Comparison of ENCODE assay signal across 17 cellular contexts in the genomic region with DNA sequence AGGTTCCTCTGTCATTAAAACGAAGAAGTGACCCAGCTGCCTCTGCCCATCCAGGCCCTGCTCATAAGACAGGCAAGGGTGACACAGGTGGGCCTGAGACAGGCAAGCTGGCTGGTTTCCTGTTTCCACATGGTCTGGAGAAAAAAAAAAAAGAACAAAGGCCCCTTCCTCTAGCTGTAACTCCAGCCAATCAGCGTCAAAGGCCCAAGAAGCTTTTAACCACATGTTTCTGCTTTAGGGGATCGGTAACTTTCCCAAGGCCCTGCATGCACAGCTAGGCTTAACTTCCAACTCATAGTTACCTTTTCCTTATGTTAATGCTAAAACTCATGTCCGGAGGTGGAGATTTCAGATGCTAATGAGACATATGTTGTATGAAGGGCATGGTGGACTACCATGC.
A peak's percentile ranks its signal among the peaks of the same experiment; 100 is the strongest.
DNase-seq lines count a peak whose midpoint lies in the region; ATAC-seq, FAIRE-seq and TF ChIP-seq lines count a peak whose summit lies in the region.
"Had no signal": no experiment of that assay in that cellular context is flagged by ENCODE, and none has a peak within 500 bp of the region (broad histone marks: within the 10 kb centered on the region; RNA-seq: fewer than 3 reads in every experiment).

No MANE protein-coding gene starts in this region.

- no peaks in the 10 kb centered on the region for H4K20me1 ChIP-seq in BLaER1
- peaks cover 0 to 3% of the 10 kb centered on the region in 2 experiments for H4K20me1 ChIP-seq in H1 (replicated peaks in 1 of 2; ENCODE audit: control insufficient read depth in 1 of 2, insufficient read depth in 2 of 2, low read length in 2 of 2)

- TF ChIP-seq CTCF in H1 (IDR thresholded peaks at IDR 0.05; ENCODE audit: control extremely low read depth in 1 of 3, insufficient read depth in 1 of 3, low read depth in 1 of 3, low read length in 3 of 3), result no peak

- H2BK12ac ChIP-seq in H1 (ENCODE audit: low read depth, low read length) (peak overlapping the region; percentile 10; the same call in 1 of the 2 replicates), neuronal stem cell (ENCODE audit: low read length) (no peak overlapping the region)

- DNase-seq in H1 (ENCODE audit: low read depth in 1 of 2, low spot score in 2 of 2), result no peak
- DNase-seq in neuronal stem cell (ENCODE audit: low spot score), result no peak
- no peak for DNase-seq in dermis blood vessel endothelial cell
- DNase-seq in NCI-H2196 treated with DMSO at 0.1 percent for 48 hours (lab: John Stamatoyannopoulos, UW; ENCODE audit: unreplicated experiment), result no peak
- DNase-seq: AML-193; Calu3; CD8-positive, alpha-beta T cell; DMS79 treated with DMSO at 0.1 percent for 48 hours; GF-D8; HCEC 1CT; IMR-90; KBM-7 had no signal

- H4K91ac ChIP-seq in H1 (replicated peaks; ENCODE audit: insufficient read length, low read length) (peak overlapping the region; percentile 82), neuronal stem cell (ENCODE audit: low read depth, low read length, poor library complexity) (no peak overlapping the region)

- peaks cover 16% of the 10 kb centered on the region for H3K9me3 ChIP-seq in BLaER1
- H3K9me3 ChIP-seq in HUES64 (ENCODE audit: insufficient read depth, low read depth, low read length), result no peaks in the 10 kb centered on the region
- H3K9me3 ChIP-seq in H1 (ENCODE audit: insufficient read depth in 2 of 2, low read depth in 1 of 2, low read length in 1 of 2), result no peaks in the 10 kb centered on the region; a peak in 1 of 4 replicates
- H3K9me3 ChIP-seq in neuronal stem cell (replicated peaks in 1 of 2; ENCODE audit: control insufficient read depth in 2 of 2, insufficient read depth in 1 of 2, low read depth in 1 of 2, low read length in 2 of 2), result no peaks in the 10 kb centered on the region
- H3K9me3 ChIP-seq: A549 had no signal

- H3K9ac ChIP-seq in BLaER1 (no peak overlapping the region), HUES64 (ENCODE audit: low read depth, low read length) (no peak overlapping the region), H1 (replicated peaks in 1 of 4; ENCODE audit: extremely low read depth in 1 of 4, low read depth in 3 of 4, low read length in 3 of 4) (no peak overlapping the region), neuronal stem cell (ENCODE audit: low read depth, low read length, poor library complexity) (no peak overlapping the region)

- H2AK5ac ChIP-seq in H1 (ENCODE audit: low read depth, low read length) (peak overlapping the region; percentile 95; the same call in 1 of the 2 replicates), neuronal stem cell (ENCODE audit: low read depth, low read length) (no peak overlapping the region)

- peaks cover 8% of the 10 kb centered on the region for H3K23me2 ChIP-seq in H1 (ENCODE audit: low read depth, low read length)

- H3K27me3 ChIP-seq in BLaER1 (no peaks in the 10 kb centered on the region), HUES64 (ENCODE audit: insufficient read depth, low read length) (peaks cover 3% of the 10 kb centered on the region; the same call in 1 of the 2 replicates), H1 (replicated peaks in 1 of 4; ENCODE audit: control insufficient read depth in 3 of 4, extremely low read depth in 1 of 4, insufficient read depth in 3 of 4, low read length in 3 of 4) (peaks cover under 1 to 30% (median 8%) of the 10 kb centered on the region in 4 experiments; a peak in 5 of 7 replicates), neuronal stem cell (ENCODE audit: control insufficient read depth in 3 of 3, insufficient read depth in 3 of 3, low read depth in 1 of 3, low read length in 3 of 3) (no peaks in the 10 kb centered on the region)

- no peaks in the 10 kb centered on the region for H3K36me3 ChIP-seq in BLaER1
- H3K36me3 ChIP-seq in HUES64 (ENCODE audit: insufficient read depth, low read length), result no peaks in the 10 kb centered on the region
- no peaks in the 10 kb centered on the region for H3K36me3 ChIP-seq in H1 (ENCODE audit: control insufficient read depth in 2 of 4, insufficient read depth in 4 of 4, low read length in 3 of 4)
- no peaks in the 10 kb centered on the region for H3K36me3 ChIP-seq in neuronal stem cell (replicated peaks in 1 of 2; ENCODE audit: control insufficient read depth in 2 of 2, insufficient read depth in 2 of 2, low read length in 2 of 2)

- ATAC-seq in GM21737 (IDR thresholded peaks at IDR 0.05; ENCODE audit: unreplicated experiment), result no peak
- ATAC-seq: CD8-positive, alpha-beta T cell had no signal

- H3K27ac ChIP-seq in BLaER1 (no peak overlapping the region), HUES64 (ENCODE audit: low read depth, low read length) (peak overlapping the region; percentile 61; the same call in 1 of the 2 replicates), H1 (ENCODE audit: low read depth, low read length) (no peak overlapping the region), neuronal stem cell (replicated peaks; ENCODE audit: low read length) (no peak overlapping the region)
- H3K27ac ChIP-seq: 22Rv1, A549 had no signal

- peak overlapping the region; percentile 9 for H2BK20ac ChIP-seq in H1 (ENCODE audit: low read length)

- H3K79me1 ChIP-seq in H1 (ENCODE audit: low read depth, low read length) (no peaks in the 10 kb centered on the region), neuronal stem cell (ENCODE audit: low read depth, low read length) (peaks cover 2% of the 10 kb centered on the region)

- TF ChIP-seq POLR2A in H1 (IDR thresholded peaks at IDR 0.05; ENCODE audit: control extremely low read depth in 1 of 2, low read depth in 2 of 2, low read length in 2 of 2), result no peak

- H3K4me3 ChIP-seq in BLaER1 (no peak overlapping the region), HUES64 (ENCODE audit: low read length) (no peak overlapping the region), H1 (ENCODE audit: extremely low read depth in 1 of 4, insufficient read depth in 2 of 4, low read depth in 3 of 4, low read length in 4 of 4) (no peak overlapping the region), neuronal stem cell (ENCODE audit: low read length in 2 of 2) (no peak overlapping the region)
- H3K4me3 ChIP-seq: A549 had no signal

- no peaks in the 10 kb centered on the region for H3K79me2 ChIP-seq in H1 (ENCODE audit: control insufficient read depth in 1 of 2, insufficient read depth in 2 of 2, low read length in 2 of 2)

- H2BK15ac ChIP-seq in H1 (ENCODE audit: low read length) (no peak overlapping the region), neuronal stem cell (ENCODE audit: low read length) (no peak overlapping the region)

- no peak for TF ChIP-seq EP300 in H1 (IDR thresholded peaks at IDR 0.05; ENCODE audit: borderline replicate concordance in 1 of 2, low read depth in 2 of 2, low read length in 2 of 2)

- H3K23ac ChIP-seq in H1 (ENCODE audit: insufficient read length) (no peak overlapping the region), neuronal stem cell (ENCODE audit: low read depth, low read length, poor library complexity) (no peak overlapping the region)

- no peak overlapping the region for H3K14ac ChIP-seq in H1 (ENCODE audit: insufficient read length)
- peak overlapping the region; percentile 11 for H3K14ac ChIP-seq in neuronal stem cell (ENCODE audit: low read length)

- no peak for TF ChIP-seq RAD21 in H1 (IDR thresholded peaks at IDR 0.05 in 1 of 2, conservative IDR thresholded peaks at IDR 0.05 in 1 of 2; ENCODE audit: low read depth in 2 of 2, low read length in 2 of 2)

- no peak for FAIRE-seq in H1 (lab: Jason Lieb, UNC)
- FAIRE-seq: A549 had no signal

- H3K18ac ChIP-seq in H1 (ENCODE audit: extremely low read depth, low read length), result peak overlapping the region; percentile 97
- peak overlapping the region; percentile 11 for H3K18ac ChIP-seq in neuronal stem cell (ENCODE audit: low read length)

- POLR2A ChIA-PET in H1 (lab: Charles Lee; ENCODE audit: partially characterized antibody), result interaction anchor here (1.0 kb wide), 2 partner anchors 11 to 22 kb away, joined by 3 to 4 read pairs; no protein-coding TSS in a partner anchor

- no peak overlapping the region for H2AFZ ChIP-seq in H1 (ENCODE audit: low read length)
- no peak overlapping the region for H2AFZ ChIP-seq in neuronal stem cell (ENCODE audit: low read length)

- H3K4me2 ChIP-seq in BLaER1 (peak overlapping the region; percentile 7), H1 (ENCODE audit: insufficient read depth in 1 of 2, low read depth in 2 of 2, low read length in 2 of 2) (peak overlapping the region; percentile 18 to 19; a peak in 1 of 4 replicates), neuronal stem cell (ENCODE audit: insufficient read depth, low read length, poor library complexity, severe bottlenecking) (no peak overlapping the region)
- H3K4me2 ChIP-seq: A549 had no signal

- CTCF ChIA-PET in H1 (lab: Charles Lee; ENCODE audit: partially characterized antibody), result interaction anchor here (0.5 to 3.6 kb wide), 5 partner anchors 12 to 127 kb away, joined by 3 to 14 read pairs (median 4); no protein-coding TSS in a partner anchor

- H3K4ac ChIP-seq in H1 (replicated peaks; ENCODE audit: insufficient read length, low read depth, low read length) (peak overlapping the region; percentile 94), neuronal stem cell (ENCODE audit: low read length) (no peak overlapping the region)

- H4K5ac ChIP-seq in H1 (ENCODE audit: insufficient read length, low read depth, low read length), result no peak overlapping the region

- peaks cover 15% of the 10 kb centered on the region for H3K4me1 ChIP-seq in BLaER1
- peaks cover 7% of the 10 kb centered on the region for H3K4me1 ChIP-seq in HUES64 (ENCODE audit: insufficient read depth, low read length)
- peaks cover 4 to 11% (median 9%) of the 10 kb centered on the region in 4 experiments for H3K4me1 ChIP-seq in H1 (replicated peaks in 1 of 4; ENCODE audit: control insufficient read depth in 3 of 4, insufficient read depth in 4 of 4, low read length in 3 of 4)
- peaks cover 0 to 3% of the 10 kb centered on the region in 2 donors for H3K4me1 ChIP-seq in neuronal stem cell (ENCODE audit: control insufficient read depth in 2 of 2, insufficient read depth in 1 of 2, low read depth in 1 of 2, low read length in 2 of 2)

- H4K8ac ChIP-seq in H1 (ENCODE audit: extremely low read depth, insufficient read depth, low read length), result no peak overlapping the region
- no peak overlapping the region for H4K8ac ChIP-seq in neuronal stem cell (ENCODE audit: low read depth, low read length)

- H2BK5ac ChIP-seq in H1 (ENCODE audit: low read depth, low read length), result no peak overlapping the region; the same call in 1 of the 2 replicates
- H2BK5ac ChIP-seq in neuronal stem cell (ENCODE audit: low read length), result no peak overlapping the region

- H2BK120ac ChIP-seq in H1 (replicated peaks; ENCODE audit: low read depth, low read length) (peak overlapping the region; percentile 31), neuronal stem cell (ENCODE audit: low read depth, low read length) (no peak overlapping the region)

- WGBS in HUES64, result 66% methylated on average over 3 of the region's 4 CpGs
- 70% methylated on average over 4 of the region's 4 CpGs; no CpG with 5 or more reads in 1 of the 2 experiments for whole genome bisulfite sequencing in H1 (ENCODE audit: extremely low coverage in 1 of 2, insufficient coverage in 1 of 2, insufficient read length in 1 of 2, insufficient replicate concordance in 2 of 2, low coverage in 1 of 2, low lambda C conversion rate in 2 of 2, missing lambda C conversion rate in 1 of 2), 2 experiments
- WGBS in neuronal stem cell (ENCODE audit: extremely low coverage in 2 of 2, insufficient read length in 2 of 2, insufficient replicate concordance in 1 of 2), 2 donors, result no CpG with 5 or more reads among the region's 4 CpGs

- no peak overlapping the region for H3K56ac ChIP-seq in H1 (replicated peaks; ENCODE audit: insufficient read length, low read depth, low read length)
